34 cellular contexts compared by ENCODE assay signal in the genomic region with DNA sequence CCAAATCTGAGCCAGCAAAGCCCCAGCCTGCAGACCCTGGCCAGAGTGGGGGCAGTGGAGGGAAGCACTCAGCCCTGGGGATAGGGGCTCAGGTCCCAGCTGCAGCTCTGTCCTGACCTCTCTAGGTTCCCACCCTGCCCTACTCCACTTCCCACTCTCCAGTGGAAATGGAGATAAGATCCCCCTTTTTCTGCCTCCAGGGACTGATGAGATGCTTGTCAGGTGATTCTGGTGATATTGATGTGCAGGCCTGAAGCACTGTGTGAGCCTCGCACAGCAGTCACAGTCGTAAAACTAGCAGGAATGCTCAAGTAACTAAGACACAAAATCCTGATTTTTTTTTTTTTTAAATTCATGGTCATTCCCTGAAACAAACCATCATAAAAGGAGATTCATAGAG. TPM values are rescaled to one million over a fixed set of nuclear protein-coding genes. Genes with fewer than 3 reads are reported as not detected.
"Had no signal": no experiment of that assay in that cellular context is flagged by ENCODE, and none has a peak within 500 bp of the region (broad histone marks: within the 10 kb centered on the region; RNA-seq: fewer than 3 reads in every experiment).

No MANE protein-coding gene starts in this region.

- H3K4me1 ChIP-seq: ascending aorta had no signal

- H3K4me3 ChIP-seq: ascending aorta had no signal

- DNase-seq: activated B cell treated with CpG ODN at 0.5 μM for 24 hours; activated CD4-positive, alpha-beta memory T cell treated with anti-CD3 and anti-CD28 coated beads for 36 hours; activated CD4-positive, alpha-beta T cell treated with anti-CD3 and anti-CD28 coated beads for 4 hours; activated CD4-positive, alpha-beta T cell treated with anti-CD3 and anti-CD28 coated beads, Interleukin-2, amount 10 ng/mL, durations not matched to agents 24 days and 14 days; activated CD4-positive, alpha-beta T cell treated with anti-CD3 and anti-CD28 coated beads, Interleukin-2, amount 50 U/mL, for 1 hour; activated CD4-positive, alpha-beta T cell treated with anti-CD3 and anti-CD28 coated beads, Interleukin-2, amount 50 U/mL, for 4 hours; activated CD4-positive, CD25-positive, alpha-beta regulatory T cell treated with anti-CD3 and anti-CD28 coated beads, Interleukin-2, amount 50 U/mL, for 72 hours; activated CD8-positive, alpha-beta memory T cell treated with anti-CD3 and anti-CD28 coated beads, Interleukin-2, amount 50 U/mL, for 4 hours; activated CD8-positive, alpha-beta T cell treated with anti-CD3 and anti-CD28 coated beads for 36 hours; activated effector memory CD4-positive, alpha-beta T cell treated with Interleukin-2 at 50 U/mL for 16 hours; activated gamma-delta T cell; activated naive CD4-positive, alpha-beta T cell treated with anti-CD3 and anti-CD28 coated beads, Interleukin-2, amount 10 ng/mL, durations not matched to agents 7 days and 5 days; activated naive CD4-positive, alpha-beta T cell treated with Interleukin-2 at 50 U/mL for 16 hours; activated naive CD8-positive, alpha-beta T cell treated with anti-CD3 and anti-CD28 coated beads, Interleukin-2, amount 10 ng/mL, durations not matched to agents 7 days and 5 days; activated naive CD8-positive, alpha-beta T cell treated with anti-CD3 and anti-CD28 coated beads, Interleukin-2, amount 50 U/mL, for 24 hours; activated T-cell treated with anti-CD3 and anti-CD28 coated beads, Interleukin-2, amount 50 U/mL, for 24 hours; activated T-cell treated with anti-CD3 and anti-CD28 coated beads, Interleukin-2, amount 50 U/mL, for 48 hours; amygdala; anterior cingulate cortex; central memory CD4-positive, alpha-beta T cell; T-helper 1 cell; T-helper 2 cell; T-helper 9 cell had no signal

- H3K27ac Mint-ChIP-seq: activated B cell treated with CpG ODN at 0.5 μM for 24 hours; activated CD4-positive, alpha-beta memory T cell treated with anti-CD3 and anti-CD28 coated beads for 36 hours; activated CD4-positive, alpha-beta T cell treated with anti-CD3 and anti-CD28 coated beads, Interleukin-2, amount 10 ng/mL, durations not matched to agents 24 days and 14 days; activated CD8-positive, alpha-beta T cell treated with anti-CD3 and anti-CD28 coated beads for 36 hours; activated naive CD4-positive, alpha-beta T cell treated with anti-CD3 and anti-CD28 coated beads, Interleukin-2, amount 10 ng/mL, durations not matched to agents 7 days and 5 days; activated naive CD4-positive, alpha-beta T cell treated with anti-CD3 and anti-CD28 coated beads, Interleukin-2, amount 50 U/mL, for 24 hours; activated naive CD8-positive, alpha-beta T cell; activated naive CD8-positive, alpha-beta T cell treated with anti-CD3 and anti-CD28 coated beads, Interleukin-2, amount 10 ng/mL, durations not matched to agents 7 days and 5 days; activated naive CD8-positive, alpha-beta T cell treated with anti-CD3 and anti-CD28 coated beads, Interleukin-2, amount 50 U/mL, for 24 hours; activated T-cell treated with anti-CD3 and anti-CD28 coated beads, Interleukin-2, amount 50 U/mL, for 24 hours; activated T-helper 2 cell treated with anti-CD3 and anti-CD28 coated beads, Interferon-gamma antibody, Interleukin-2, Interleukin-4, amounts not matched to agents 10 μg/mL and 5 μg/mL and 100 μg/mL, durations not matched to agents 14 hours and 24 hours and 36 hours; T-helper 1 cell treated with Interleukin-12 subunit alpha and Interleukin-12 subunit beta and Interleukin-4 antibody, amounts not matched to agents 30 μg/mL and 1 μg/mL, for 36 hours; T-helper 2 cell treated with Interferon-gamma antibody and Interleukin-4, amounts not matched to agents 5 μg/mL and 100 μg/mL, for 36 hours had no signal

- H3K9me3 Mint-ChIP-seq: activated B cell treated with CpG ODN at 0.5 μM for 24 hours; activated CD4-positive, alpha-beta memory T cell treated with anti-CD3 and anti-CD28 coated beads for 36 hours; activated CD4-positive, alpha-beta T cell treated with anti-CD3 and anti-CD28 coated beads, Interleukin-2, amount 10 ng/mL, durations not matched to agents 24 days and 14 days; activated CD8-positive, alpha-beta T cell treated with anti-CD3 and anti-CD28 coated beads for 36 hours; activated naive CD4-positive, alpha-beta T cell treated with anti-CD3 and anti-CD28 coated beads, Interleukin-2, amount 10 ng/mL, durations not matched to agents 7 days and 5 days; activated naive CD4-positive, alpha-beta T cell treated with anti-CD3 and anti-CD28 coated beads, Interleukin-2, amount 50 U/mL, for 24 hours; activated naive CD8-positive, alpha-beta T cell treated with anti-CD3 and anti-CD28 coated beads, Interleukin-2, amount 10 ng/mL, durations not matched to agents 7 days and 5 days; activated naive CD8-positive, alpha-beta T cell treated with anti-CD3 and anti-CD28 coated beads, Interleukin-2, amount 50 U/mL, for 24 hours; activated T-cell treated with anti-CD3 and anti-CD28 coated beads, Interleukin-2, amount 50 U/mL, for 24 hours; activated T-helper 2 cell treated with anti-CD3 and anti-CD28 coated beads, Interferon-gamma antibody, Interleukin-2, Interleukin-4, amounts not matched to agents 10 μg/mL and 5 μg/mL and 100 μg/mL, durations not matched to agents 14 hours and 24 hours and 36 hours; brain; T-helper 1 cell treated with Interleukin-12 subunit alpha and Interleukin-12 subunit beta and Interleukin-4 antibody, amounts not matched to agents 30 μg/mL and 1 μg/mL, for 36 hours; T-helper 2 cell treated with Interferon-gamma antibody and Interleukin-4, amounts not matched to agents 5 μg/mL and 100 μg/mL, for 36 hours had no signal

- H3K4me3 Mint-ChIP-seq: activated B cell treated with CpG ODN at 0.5 μM for 24 hours; activated CD4-positive, alpha-beta memory T cell treated with anti-CD3 and anti-CD28 coated beads for 36 hours; activated CD4-positive, alpha-beta T cell treated with anti-CD3 and anti-CD28 coated beads, Interleukin-2, amount 10 ng/mL, durations not matched to agents 24 days and 14 days; activated CD8-positive, alpha-beta T cell treated with anti-CD3 and anti-CD28 coated beads for 36 hours; activated naive CD4-positive, alpha-beta T cell treated with anti-CD3 and anti-CD28 coated beads, Interleukin-2, amount 10 ng/mL, durations not matched to agents 7 days and 5 days; activated naive CD4-positive, alpha-beta T cell treated with anti-CD3 and anti-CD28 coated beads, Interleukin-2, amount 50 U/mL, for 24 hours; activated naive CD8-positive, alpha-beta T cell; activated naive CD8-positive, alpha-beta T cell treated with anti-CD3 and anti-CD28 coated beads, Interleukin-2, amount 10 ng/mL, durations not matched to agents 7 days and 5 days; activated naive CD8-positive, alpha-beta T cell treated with anti-CD3 and anti-CD28 coated beads, Interleukin-2, amount 50 U/mL, for 24 hours; activated T-cell treated with anti-CD3 and anti-CD28 coated beads, Interleukin-2, amount 50 U/mL, for 24 hours; brain; T-helper 1 cell treated with Interleukin-12 subunit alpha and Interleukin-12 subunit beta and Interleukin-4 antibody, amounts not matched to agents 30 μg/mL and 1 μg/mL, for 36 hours; T-helper 2 cell treated with Interferon-gamma antibody and Interleukin-4, amounts not matched to agents 5 μg/mL and 100 μg/mL, for 36 hours had no signal

- H3K27ac ChIP-seq: ascending aorta, VCaP had no signal

- ATAC-seq: activated CD8-positive, alpha-beta T cell treated with anti-CD3 and anti-CD28 coated beads for 36 hours; activated naive CD8-positive, alpha-beta T cell treated with anti-CD3 and anti-CD28 coated beads, Interleukin-2, amount 50 U/mL, for 24 hours had no signal

- H3K36me3 Mint-ChIP-seq: activated CD4-positive, alpha-beta memory T cell treated with anti-CD3 and anti-CD28 coated beads for 36 hours; activated naive CD4-positive, alpha-beta T cell treated with anti-CD3 and anti-CD28 coated beads, Interleukin-2, amount 10 ng/mL, durations not matched to agents 7 days and 5 days; activated naive CD4-positive, alpha-beta T cell treated with anti-CD3 and anti-CD28 coated beads, Interleukin-2, amount 50 U/mL, for 24 hours; activated naive CD8-positive, alpha-beta T cell; activated naive CD8-positive, alpha-beta T cell treated with anti-CD3 and anti-CD28 coated beads, Interleukin-2, amount 10 ng/mL, durations not matched to agents 7 days and 5 days had no signal

- H3K27me3 Mint-ChIP-seq: activated B cell treated with CpG ODN at 0.5 μM for 24 hours; activated naive CD4-positive, alpha-beta T cell treated with anti-CD3 and anti-CD28 coated beads, Interleukin-2, amount 10 ng/mL, durations not matched to agents 7 days and 5 days; brain had no signal

- H3K4me1 Mint-ChIP-seq: activated B cell treated with CpG ODN at 0.5 μM for 24 hours; activated CD4-positive, alpha-beta T cell treated with anti-CD3 and anti-CD28 coated beads, Interleukin-2, amount 10 ng/mL, durations not matched to agents 24 days and 14 days; activated naive CD4-positive, alpha-beta T cell treated with anti-CD3 and anti-CD28 coated beads, Interleukin-2, amount 10 ng/mL, durations not matched to agents 7 days and 5 days; activated naive CD4-positive, alpha-beta T cell treated with anti-CD3 and anti-CD28 coated beads, Interleukin-2, amount 50 U/mL, for 24 hours; activated naive CD8-positive, alpha-beta T cell treated with anti-CD3 and anti-CD28 coated beads, Interleukin-2, amount 10 ng/mL, durations not matched to agents 7 days and 5 days; activated naive CD8-positive, alpha-beta T cell treated with anti-CD3 and anti-CD28 coated beads, Interleukin-2, amount 50 U/mL, for 24 hours had no signal

- H3K9me3 ChIP-seq: ascending aorta had no signal

- H3K27me3 ChIP-seq: ascending aorta had no signal

RNA-seq across cellular contexts. Expression of gene BTBD16, which starts 55.0 kb away (rescaled TPM):
- total RNA-seq: activated B cell treated with CpG ODN at 0.5 μM for 24 hours; activated CD4-positive, alpha-beta memory T cell treated with anti-CD3 and anti-CD28 coated beads for 36 hours; activated CD4-positive, alpha-beta T cell treated with anti-CD3 and anti-CD28 coated beads, Interleukin-2, amount 10 ng/mL, durations not matched to agents 24 days and 14 days; activated CD8-positive, alpha-beta memory T cell treated with anti-CD3 and anti-CD28 coated beads for 36 hours; activated CD8-positive, alpha-beta T cell treated with anti-CD3 and anti-CD28 coated beads for 36 hours; activated naive CD8-positive, alpha-beta T cell treated with anti-CD3 and anti-CD28 coated beads, Interleukin-2, amount 10 ng/mL, durations not matched to agents 7 days and 5 days; activated T-helper 2 cell treated with anti-CD3 and anti-CD28 coated beads, Interferon-gamma antibody, Interleukin-2, Interleukin-4, amounts not matched to agents 10 μg/mL and 5 μg/mL and 100 μg/mL, durations not matched to agents 14 hours and 24 hours and 36 hours; ascending aorta; cardiac septum; cerebellum had no signal
